ENCODE assay signal across 36 cellular contexts in genomic region chr4:185522451-185522850, GRCh38. TPM values are rescaled to one million over a fixed set of nuclear protein-coding genes. Genes with fewer than 3 reads are reported as not detected.
"Had no signal": no experiment of that assay in that cellular context is flagged by ENCODE, and none has a peak within 500 bp of the region (broad histone marks: within the 10 kb centered on the region; RNA-seq: fewer than 3 reads in every experiment).

No MANE protein-coding gene starts in this region.

- H3K4me3 ChIP-seq: MG63 had no signal

- H3K27me3 ChIP-seq: MG63 had no signal

- H3K9me3 ChIP-seq: MG63 had no signal

- H3K36me3 ChIP-seq: MG63 had no signal

- H3K27ac ChIP-seq: KMS-11 had no signal

- DNase-seq: Karpas-422, Kasumi-1, MG63, MM.1S, MV-4-11, NCI-H1048, NCI-H1092, NCI-H1092 treated with DMSO at 0.1 percent for 48 hours, NCI-H1105, NCI-H1105 treated with DMSO at 0.1 percent for 48 hours, NCI-H1417, NCI-H1417 treated with DMSO at 0.1 percent for 48 hours, NCI-H1436, NCI-H1436 treated with DMSO at 0.1 percent for 48 hours, NCI-H146, NCI-H1694, NCI-H1694 treated with DMSO at 0.1 percent for 48 hours, NCI-H187, NCI-H187 treated with DMSO at 0.1 percent for 48 hours, NCI-H1930, NCI-H2029, NCI-H2029 treated with DMSO at 0.1 percent for 48 hours, NCI-H2081, NCI-H2081 treated with DMSO at 0.1 percent for 48 hours, NCI-H2107, NCI-H2171, NCI-H2171 treated with DMSO at 0.1 percent for 48 hours, NCI-H2227 treated with DMSO at 0.1 percent for 48 hours, NCI-H226, NCI-H345, NCI-H446, NCI-H446 treated with DMSO at 0.1 percent for 48 hours, NCI-H510A, NCI-H510A treated with DMSO at 0.1 percent for 48 hours had no signal

RNA-seq across cellular contexts. Expression of gene CCDC110, which starts 50.9 kb away (rescaled TPM):
- total RNA-seq: MCF 10A had no signal
